11 cellular contexts compared by ENCODE assay signal in genomic region chr2:42663828-42664227, GRCh38.
DNase-seq lines count a peak whose midpoint lies in the region; ATAC-seq and TF ChIP-seq lines count a peak whose summit lies in the region.
"Had no signal": no experiment of that assay in that cellular context is flagged by ENCODE, and none has a peak within 500 bp of the region (broad histone marks: within the 10 kb centered on the region; RNA-seq: fewer than 3 reads in every experiment).

No MANE protein-coding gene starts in this region.

- TF ChIP-seq CTCF in CD4-positive, alpha-beta T cell (IDR thresholded peaks at IDR 0.05), result no peak
- TF ChIP-seq CTCF in activated B cell treated with CpG ODN at 0.5 μM for 24 hours (IDR thresholded peaks at IDR 0.05) (no peak), chondrocyte (IDR thresholded peaks at IDR 0.05) (no peak), prostate gland (IDR thresholded peaks at IDR 0.05) (no peak)

- no peaks in the 10 kb centered on the region for H3K27me3 ChIP-seq in CD4-positive, alpha-beta T cell (ENCODE audit: control insufficient read depth, insufficient read depth, low read length)
- no peaks in the 10 kb centered on the region for H3K27me3 ChIP-seq in prostate gland (replicated peaks; ENCODE audit: insufficient read depth)
- H3K27me3 ChIP-seq: heart right ventricle had no signal

- H3K9me3 Mint-ChIP-seq in CD4-positive, alpha-beta T cell, result no peaks in the 10 kb centered on the region
- H3K9me3 Mint-ChIP-seq in activated B cell treated with CpG ODN at 0.5 μM for 24 hours, result no peaks in the 10 kb centered on the region
- H3K9me3 Mint-ChIP-seq in chondrocyte (ENCODE audit: low read depth), result no peaks in the 10 kb centered on the region
- H3K9me3 Mint-ChIP-seq: CD4-positive, CD25-positive, alpha-beta regulatory T cell had no signal

- no peak overlapping the region for H3K4me3 ChIP-seq in prostate gland
- H3K4me3 ChIP-seq: heart right ventricle had no signal

- H3K4me1 ChIP-seq in prostate gland (replicated peaks), result no peaks in the 10 kb centered on the region

- H3K27ac ChIP-seq in CD4-positive, alpha-beta T cell (ENCODE audit: low read depth, low read length), result no peak overlapping the region
- no peak overlapping the region for H3K27ac ChIP-seq in prostate gland

- H3K4me1 Mint-ChIP-seq in CD4-positive, alpha-beta T cell (ENCODE audit: low read depth), result peaks cover 19% of the 10 kb centered on the region
- H3K4me1 Mint-ChIP-seq in activated B cell treated with CpG ODN at 0.5 μM for 24 hours (peaks cover 17% of the 10 kb centered on the region), chondrocyte (ENCODE audit: low read depth) (peaks cover 6% of the 10 kb centered on the region)

- peak overlapping the region; percentile 79 for H3K27ac Mint-ChIP-seq in CD4-positive, alpha-beta T cell
- H3K27ac Mint-ChIP-seq in activated B cell treated with CpG ODN at 0.5 μM for 24 hours, result peak overlapping the region; percentile 10
- H3K27ac Mint-ChIP-seq in chondrocyte (ENCODE audit: unreplicated experiment), result no peak overlapping the region

- no peaks in the 10 kb centered on the region for H3K9me3 ChIP-seq in CD4-positive, alpha-beta T cell (ENCODE audit: control insufficient read depth, low read length)
- no peaks in the 10 kb centered on the region for H3K9me3 ChIP-seq in prostate gland
- H3K9me3 ChIP-seq: heart right ventricle had no signal

- TF ChIP-seq POLR2A in prostate gland (IDR thresholded peaks at IDR 0.05), result no peak

- CTCF ChIA-PET in CD4-positive, alpha-beta T cell (lab: Charles Lee), result interaction anchor here (0.7 to 2.3 kb wide), 6 partner anchors 9 to 794 kb away, joined by 3 to 8 read pairs (median 6); partner anchors contain the start of gene KCNG3
- CTCF ChIA-PET in activated B cell treated with CpG ODN at 0.5 μM for 24 hours (lab: Charles Lee), result interaction anchor here (0.8 to 2.8 kb wide), 11 partner anchors 11 to 793 kb away, joined by 3 to 32 read pairs (median 6); partner anchors contain the start of gene KCNG3

- ATAC-seq in CD4-positive, alpha-beta T cell (ENCODE audit: poor library complexity), result peak; percentile 39
- peak; percentile 55 for ATAC-seq in GM19452 (IDR thresholded peaks at IDR 0.05; ENCODE audit: unreplicated experiment)
- peak; percentile 61 for ATAC-seq in HG03378 (IDR thresholded peaks at IDR 0.05; ENCODE audit: unreplicated experiment)
- peak; percentile 21 for ATAC-seq in activated B cell treated with CpG ODN at 0.5 μM for 24 hours (ENCODE audit: low read depth)

- peaks cover 23% of the 10 kb centered on the region for H3K36me3 Mint-ChIP-seq in CD4-positive, alpha-beta T cell (ENCODE audit: low read depth)
- peaks cover 6% of the 10 kb centered on the region for H3K36me3 Mint-ChIP-seq in activated B cell treated with CpG ODN at 0.5 μM for 24 hours (ENCODE audit: low read depth)
- peaks cover 3% of the 10 kb centered on the region for H3K36me3 Mint-ChIP-seq in chondrocyte (ENCODE audit: low read depth)

- no peaks in the 10 kb centered on the region for H3K27me3 Mint-ChIP-seq in CD4-positive, alpha-beta T cell
- H3K27me3 Mint-ChIP-seq in activated B cell treated with CpG ODN at 0.5 μM for 24 hours (no peaks in the 10 kb centered on the region), chondrocyte (ENCODE audit: low read depth) (no peaks in the 10 kb centered on the region)
- H3K27me3 Mint-ChIP-seq: CD4-positive, CD25-positive, alpha-beta regulatory T cell had no signal

- H3K4me3 Mint-ChIP-seq in CD4-positive, alpha-beta T cell, result peak overlapping the region; percentile 40
- H3K4me3 Mint-ChIP-seq in activated B cell treated with CpG ODN at 0.5 μM for 24 hours, result no peak overlapping the region
- H3K4me3 Mint-ChIP-seq in chondrocyte (ENCODE audit: unreplicated experiment), result no peak overlapping the region
- H3K4me3 Mint-ChIP-seq: CD4-positive, CD25-positive, alpha-beta regulatory T cell had no signal

- no peaks in the 10 kb centered on the region for H3K36me3 ChIP-seq in prostate gland

- POLR2A ChIA-PET in CD4-positive, alpha-beta T cell (lab: Charles Lee), result interaction anchor here (0.7 to 1.8 kb wide), 5 partner anchors 9 to 304 kb away, joined by 3 to 8 read pairs (median 6); partner anchors contain the start of gene KCNG3
- POLR2A ChIA-PET in activated B cell treated with CpG ODN at 0.5 μM for 24 hours (lab: Charles Lee), result interaction anchor here (0.7 to 2.0 kb wide), 2 partner anchors 117 to 147 kb away, joined by 7 to 9 read pairs; no protein-coding TSS in a partner anchor

- WGBS in prostate gland, result 83% methylated on average over 3 of the region's 3 CpGs

- DNase-seq in CD4-positive, alpha-beta T cell, result no peak
- DNase-seq in activated B cell treated with CpG ODN at 0.5 μM for 24 hours (no peak), T-helper 9 cell (no peak), chondrocyte (ENCODE audit: low spot score) (no peak), prostate gland (ENCODE audit: low spot score) (no peak)
- DNase-seq in NK-92 treated with Interleukin-12 subunit alpha and Interleukin-12 subunit beta, amount 100 ng/mL, for 24 hours (lab: John Stamatoyannopoulos, UW), result no peak
- DNase-seq: cerebellar nuclear complex had no signal

- intact Hi-C loops in CD4-positive, alpha-beta T cell (cut with DNase I, micrococcal nuclease), result loop anchor here (1.0 to 5.0 kb wide), 6 partner anchors 97 to 797 kb away; partner anchors contain the start of genes MTA3 (in 2 of the 2) and COX7A2L (in 1 of the 2)
- intact Hi-C loops in activated B cell treated with CpG ODN at 0.5 μM for 24 hours (cut with micrococcal nuclease), result loop anchor here (1.0 to 10.0 kb wide), 8 partner anchors 129 to 823 kb away; partner anchors contain the start of genes COX7A2L and HAAO
- intact Hi-C loops in prostate gland (cut with DNase I), result loop anchor here (2.0 to 5.0 kb wide), 2 partner anchors 152 to 169 kb away; no protein-coding TSS in a partner anchor
